Comparison of ENCODE assay signal across 12 cellular contexts in genomic region chr6:30447237-30447636, GRCh38. TPM values are rescaled to one million over a fixed set of nuclear protein-coding genes. Genes with fewer than 3 reads are reported as not detected.
DNase-seq lines count a peak whose midpoint lies in the region; ATAC-seq and TF ChIP-seq lines count a peak whose summit lies in the region.
"Had no signal": no experiment of that assay in that cellular context is flagged by ENCODE, and none has a peak within 500 bp of the region (broad histone marks: within the 10 kb centered on the region; RNA-seq: fewer than 3 reads in every experiment).

No MANE protein-coding gene starts in this region.

- H3K27ac Mint-ChIP-seq in endodermal cell = no peak overlapping the region
- H3K27ac Mint-ChIP-seq in neural crest cell (ENCODE audit: unreplicated experiment) = no peak overlapping the region
- no peak overlapping the region for H3K27ac Mint-ChIP-seq in stimulated activated naive CD8-positive, alpha-beta T cell treated with anti-CD3 and anti-CD28 coated beads, Interleukin-15, amount 100 ng/mL, for 72 hours

- H3K36me3 Mint-ChIP-seq in endodermal cell (ENCODE audit: low read depth) (no peaks in the 10 kb centered on the region), neural crest cell (ENCODE audit: low read depth) (no peaks in the 10 kb centered on the region)

- TF ChIP-seq CTCF in endodermal cell (conservative IDR thresholded peaks at IDR 0.05) (peak; percentile 77), neural crest cell (conservative IDR thresholded peaks at IDR 0.05) (peak; percentile 36), stomach (IDR thresholded peaks at IDR 0.05) (no peak), spleen (IDR thresholded peaks at IDR 0.05 in 8 of 11, conservative IDR thresholded peaks at IDR 0.05 in 3 of 11) (no peak)

- 10% methylated on average over 2 of the region's 2 CpGs; no CpG with 5 or more reads in 1 of the 2 experiments for WGBS in endodermal cell (ENCODE audit: insufficient coverage in 1 of 2, insufficient read length in 1 of 2), 2 experiments
- 0 to 6% (median 2%) methylated on average over 2 of the region's 2 CpGs for WGBS in stomach, 5 donors
- 2 to 6% (median 5%) methylated on average over 2 of the region's 2 CpGs for WGBS in spleen, 5 donors

- no peaks in the 10 kb centered on the region for H3K4me1 ChIP-seq in endodermal cell (ENCODE audit: control insufficient read depth, insufficient read depth, low read length)
- H3K4me1 ChIP-seq in stomach = peaks cover 11 to 21% (median 17%) of the 10 kb centered on the region in 4 donors
- peaks cover 18 to 30% (median 22%) of the 10 kb centered on the region in 6 donors for H3K4me1 ChIP-seq in spleen

- intact Hi-C loops in stomach (cut with DNase I; ENCODE audit: low total_unique reads) (no loop called here), spleen (cut with DNase I; ENCODE audit: low total_unique reads) (no loop called here)

- H3K27me3 Mint-ChIP-seq in endodermal cell (ENCODE audit: insufficient read depth) = peaks cover 95% of the 10 kb centered on the region
- peaks cover 95% of the 10 kb centered on the region for H3K27me3 Mint-ChIP-seq in neural crest cell (ENCODE audit: low read depth)
- H3K27me3 Mint-ChIP-seq in stimulated activated naive CD8-positive, alpha-beta T cell treated with anti-CD3 and anti-CD28 coated beads, Interleukin-15, amount 100 ng/mL, for 72 hours = peaks cover 96% of the 10 kb centered on the region

- no peaks in the 10 kb centered on the region for H3K36me3 ChIP-seq in endodermal cell (ENCODE audit: control insufficient read depth, insufficient read depth, low read length)
- H3K36me3 ChIP-seq in stomach = no peaks in the 10 kb centered on the region
- H3K36me3 ChIP-seq in spleen = no peaks in the 10 kb centered on the region

- no peaks in the 10 kb centered on the region for H3K9me3 ChIP-seq in endodermal cell (ENCODE audit: control insufficient read depth, low read length)
- H3K9me3 ChIP-seq in stomach = no peaks in the 10 kb centered on the region
- no peaks in the 10 kb centered on the region for H3K9me3 ChIP-seq in spleen

- H3K4me1 Mint-ChIP-seq in endodermal cell (no peaks in the 10 kb centered on the region), neural crest cell (no peaks in the 10 kb centered on the region)
- peaks cover 37% of the 10 kb centered on the region for H3K4me1 Mint-ChIP-seq in stimulated activated naive CD8-positive, alpha-beta T cell treated with anti-CD3 and anti-CD28 coated beads, Interleukin-15, amount 100 ng/mL, for 72 hours

- H3K27ac ChIP-seq in endodermal cell (ENCODE audit: low read depth, low read length) (no peak overlapping the region), stomach (no peak overlapping the region), spleen (no peak overlapping the region)

- no peak for ATAC-seq in stimulated activated naive CD8-positive, alpha-beta T cell treated with anti-CD3 and anti-CD28 coated beads, Interleukin-15, amount 100 ng/mL, for 72 hours

- TF ChIP-seq POLR2A in stomach (IDR thresholded peaks at IDR 0.05) = no peak
- no peak for TF ChIP-seq POLR2A in spleen (IDR thresholded peaks at IDR 0.05)

- H3K4me3 ChIP-seq in endodermal cell (ENCODE audit: low read length) = no peak overlapping the region
- no peak overlapping the region for H3K4me3 ChIP-seq in stomach
- no peak overlapping the region for H3K4me3 ChIP-seq in spleen

- DNase-seq in GF-D8 (lab: John Stamatoyannopoulos, UW) (peak; percentile 4), NCI-H748 (lab: John Stamatoyannopoulos, UW; ENCODE audit: unreplicated experiment) (peak; percentile 22), endodermal cell (peak; percentile 91), neural crest cell (ENCODE audit: low read depth, low spot score) (no peak), stomach (no peak), spleen (no peak), cerebellar nuclear complex (lab: John Stamatoyannopoulos, UW) (no peak)
- DNase-seq in stimulated activated naive CD8-positive, alpha-beta T cell treated with anti-CD3 and anti-CD28 coated beads, Interleukin-15, amount 100 ng/mL, for 72 hours = no peak
- DNase-seq: activated CD8-positive, alpha-beta memory T cell treated with anti-CD3 and anti-CD28 coated beads for 24 hours; anterior cingulate cortex; NCI-H446 treated with DMSO at 0.1 percent for 48 hours; stimulated activated CD4-positive, alpha-beta T cell treated with anti-CD3 and anti-CD28 coated beads, Interleukin-15, amount 100 ng/mL, for 24 hours had no signal

- H3K27me3 ChIP-seq in endodermal cell (ENCODE audit: control insufficient read depth, insufficient read depth, low read length, poor library complexity, severe bottlenecking) (peaks cover 97% of the 10 kb centered on the region), stomach (peaks cover 3 to 100% (median 72%) of the 10 kb centered on the region in 3 donors), spleen (replicated peaks in 1 of 7) (peaks cover 10 to 100% (median 88%) of the 10 kb centered on the region in 7 donors)

- H3K9me3 Mint-ChIP-seq in endodermal cell (no peaks in the 10 kb centered on the region), neural crest cell (no peaks in the 10 kb centered on the region)
- H3K9me3 Mint-ChIP-seq in stimulated activated naive CD8-positive, alpha-beta T cell treated with anti-CD3 and anti-CD28 coated beads, Interleukin-15, amount 100 ng/mL, for 72 hours = no peaks in the 10 kb centered on the region

- H3K4me3 Mint-ChIP-seq in endodermal cell = no peak overlapping the region
- H3K4me3 Mint-ChIP-seq in neural crest cell = no peak overlapping the region
- H3K4me3 Mint-ChIP-seq in stimulated activated naive CD8-positive, alpha-beta T cell treated with anti-CD3 and anti-CD28 coated beads, Interleukin-15, amount 100 ng/mL, for 72 hours = no peak overlapping the region

- no peak overlapping the region for H3K9ac ChIP-seq in endodermal cell (ENCODE audit: extremely low read depth, low read length, poor library complexity, severe bottlenecking)

- no peak for TF ChIP-seq EP300 in stomach (IDR thresholded peaks at IDR 0.05)

RNA-seq across cellular contexts. Expression of gene HLA-E, which starts 42.1 kb away (rescaled TPM):
- total RNA-seq in endodermal cell (10 to 100 TPM; 31.7 to 38.4 TPM), neural crest cell (13.4 and 14.2 TPM in 2 replicates), stomach (100 to 1,000 TPM; 182 to 566 (median 272) TPM), spleen (1,000 to 10,000 TPM; 1,072 to 2,111 (median 1,510) TPM)
- 22.1 TPM for polyA plus RNA-seq in endodermal cell (2013, experiment 1 of 2)
- 24.1 TPM for polyA plus RNA-seq in endodermal cell (2013, experiment 2 of 2)
- polyA plus RNA-seq in stomach (100 to 1,000 TPM; 120 to 300 (median 121) TPM), spleen (100 to 1,000 TPM; 514 to 675 (median 646) TPM)

Comparison
In these comparisons a context has a peak if more than half of its experiments do, and no peak if none do; other contexts are left out.
1. DNase-seq: peak in GF-D8 (single experiment), NCI-H748 (single experiment) and endodermal cell (single experiment); none in neural crest cell (single experiment), stomach (single experiment), spleen (single experiment), cerebellar nuclear complex (0 of 2) and stimulated activated naive CD8-positive, alpha-beta T cell treated with anti-CD3 and anti-CD28 coated beads, Interleukin-15, amount 100 ng/mL, for 72 hours (0 of 2).
2. CTCF ChIP-seq: peak in endodermal cell (single experiment) and neural crest cell (single experiment); none in stomach (0 of 7) and spleen (0 of 11).
3. RNA of gene HLA-E, which starts 42.1 kb away (total RNA-seq): 1,072 to 2,111 TPM in spleen and 182 to 566 TPM in stomach; 31.7 to 38.4 TPM in endodermal cell and 13.4 to 14.2 TPM in neural crest cell; every median in the first group is over 4 times any median in the second.